31 cellular contexts compared by ENCODE assay signal in genomic region chr17:34220776-34221390, GRCh38. TPM values are rescaled to one million over a fixed set of nuclear protein-coding genes. Genes with fewer than 3 reads are reported as not detected.
DNase-seq lines count a peak whose midpoint lies in the region; ATAC-seq, FAIRE-seq and TF ChIP-seq lines count a peak whose summit lies in the region.
"Had no signal": no experiment of that assay in that cellular context is flagged by ENCODE, and none has a peak within 500 bp of the region (broad histone marks: within the 10 kb centered on the region; RNA-seq: fewer than 3 reads in every experiment).

No MANE protein-coding gene starts in this region.

- no TSS peak for BruUV-seq in HepG2 (replicated peaks; lab: Mats Ljungman, UMichigan)

- TF ChIP-seq POLR2A in HepG2 (IDR thresholded peaks at IDR 0.05; ENCODE audit: insufficient read depth in 1 of 2, low read depth in 2 of 2, low read length in 2 of 2) = no peak
- TF ChIP-seq POLR2A in GM12891 (IDR thresholded peaks at IDR 0.05; ENCODE audit: low read depth, low read length) = no peak

- DNase-seq in MV-4-11 (lab: John Stamatoyannopoulos, UW) = peak; percentile 79
- DNase-seq in dermis blood vessel endothelial cell = peak; percentile 66
- no peak for DNase-seq in HepG2 (ENCODE audit: low spot score)
- no peak for DNase-seq in GM12891 (ENCODE audit: insufficient read length, low spot score)
- DNase-seq in pons (ENCODE audit: low spot score) = no peak
- DNase-seq in HK-2 (ENCODE audit: unreplicated experiment) = no peak
- DNase-seq: activated CD4-positive, alpha-beta T cell treated with anti-CD3 and anti-CD28 coated beads, Interleukin-2, amount 50 U/mL, for 4 hours; activated CD4-positive, CD25-positive, alpha-beta regulatory T cell; activated naive CD4-positive, alpha-beta T cell treated with anti-CD3 and anti-CD28 coated beads, Interleukin-2, amount 10 ng/mL, durations not matched to agents 7 days and 5 days; amniotic stem cell; C1 segment of cervical spinal cord; Calu3; colonic mucosa; endodermal cell; GOT3; naive B cell; NCI-H1092; NCI-H2029; NCI-H446; NK-92 treated with Interleukin-12 subunit alpha and Interleukin-12 subunit beta, amount 100 ng/mL, for 24 hours; right cardiac atrium; stimulated activated CD4-positive, alpha-beta T cell treated with anti-CD3 and anti-CD28 coated beads, Interleukin-12 subunit alpha, Interleukin-12 subunit beta, amount 100 ng/mL, for 4 hours; stimulated activated naive CD4-positive, alpha-beta T cell treated with Interleukin-2 at 50 U/mL for 16 hours had no signal

- H3K4me1 ChIP-seq in BLaER1 treated with 17β-estradiol and CSF1 and Interleukin-3, amounts not matched to agents 10 nM and 100 nM = peaks cover 0 to 96% (median 39%) of the 10 kb centered on the region in 10 experiments; a peak in 15 of 20 replicates
- no peaks in the 10 kb centered on the region for H3K4me1 ChIP-seq in HepG2 (ENCODE audit: insufficient read depth, low read length)
- H3K4me1 ChIP-seq: breast epithelium, colonic mucosa had no signal

- no peak for TF ChIP-seq RAD21 in HepG2 (CRISPR knock-in tag; IDR thresholded peaks at IDR 0.05)

- H3K79me2 ChIP-seq in HepG2 (ENCODE audit: insufficient read depth, low read length) = no peaks in the 10 kb centered on the region

- H3K27me3 ChIP-seq in BLaER1 treated with 17β-estradiol and CSF1 and Interleukin-3, amounts not matched to agents 10 nM and 100 nM = no peaks in the 10 kb centered on the region
- H3K27me3 ChIP-seq in HepG2 (ENCODE audit: control insufficient read depth in 1 of 2, insufficient read depth in 2 of 2, low read length in 2 of 2) = no peaks in the 10 kb centered on the region; a peak in 1 of 5 replicates
- H3K27me3 ChIP-seq: breast epithelium, colonic mucosa had no signal

- no peak for TF ChIP-seq EP300 in HepG2 (IDR thresholded peaks at IDR 0.05; ENCODE audit: low read depth in 2 of 2, low read length in 2 of 2)
- no peak for TF ChIP-seq EP300 in HepG2 (CRISPR knock-in tag; IDR thresholded peaks at IDR 0.05; ENCODE audit: borderline replicate concordance)

- intact Hi-C loops in HepG2 (cut with micrococcal nuclease; ENCODE audit: unreplicated experiment) = no loop called here

- peak overlapping the region in 2 of 10 experiments; percentile 7 to 16; a peak in 2 of 20 replicates for H3K4me3 ChIP-seq in BLaER1 treated with 17β-estradiol and CSF1 and Interleukin-3, amounts not matched to agents 10 nM and 100 nM
- no peak overlapping the region for H3K4me3 ChIP-seq in HepG2 (replicated peaks in 1 of 3; ENCODE audit: insufficient read depth in 1 of 3, low read depth in 2 of 3, low read length in 3 of 3)
- H3K4me3 ChIP-seq: breast epithelium, colonic mucosa, thoracic aorta had no signal

- POLR2A ChIA-PET in HepG2 (lab: Yijun Ruan, JAX) = no interaction called here

- ATAC-seq in HepG2 (no peak), HG02623 (IDR thresholded peaks at IDR 0.05; ENCODE audit: unreplicated experiment) (no peak)
- ATAC-seq: SK-N-SH treated with all-trans-retinoic acid at 6 μM for 48 hours had no signal

- H4K20me1 ChIP-seq in BLaER1 treated with 17β-estradiol and CSF1 and Interleukin-3, amounts not matched to agents 10 nM and 100 nM = no peaks in the 10 kb centered on the region
- no peaks in the 10 kb centered on the region for H4K20me1 ChIP-seq in HepG2 (ENCODE audit: insufficient read depth, low read length)

- 67% methylated on average over 5 of the region's 5 CpGs for WGBS in HepG2 (ENCODE audit: low lambda C conversion rate)

- H2AFZ ChIP-seq in HepG2 (ENCODE audit: low read length) = no peak overlapping the region

- TF ChIP-seq CTCF in HepG2 (CRISPR knock-in tag; IDR thresholded peaks at IDR 0.05) = no peak

- CTCF ChIA-PET in HepG2 (lab: Yijun Ruan, JAX; ENCODE audit: low intra/inter-chr PET ratio, low total read pairs) = no interaction called here

- in situ Hi-C loops in HepG2 (cut with HindIII; ENCODE audit: extremely low pct_ligation_motif_present, low pct_unique_long_range_greater_than_20kb) = no loop called here

- peaks cover 0 to 11% (median 1%) of the 10 kb centered on the region in 11 experiments; a peak in 8 of 22 replicates for H3K9me3 ChIP-seq in BLaER1 treated with 17β-estradiol and CSF1 and Interleukin-3, amounts not matched to agents 10 nM and 100 nM (replicated peaks in 1 of 11)
- H3K9me3 ChIP-seq in HepG2 (ENCODE audit: low read length) = peaks cover 37% of the 10 kb centered on the region
- H3K9me3 ChIP-seq: breast epithelium, colonic mucosa, thoracic aorta had no signal

- H3K27ac ChIP-seq in BLaER1 treated with 17β-estradiol and CSF1 and Interleukin-3, amounts not matched to agents 10 nM and 100 nM = peak overlapping the region in 9 of 11 experiments; percentile 7 to 94 (median 73); a peak in 16 of 22 replicates
- H3K27ac ChIP-seq in HepG2 (ENCODE audit: extremely low read length, insufficient read depth, low read length) = no peak overlapping the region
- H3K27ac ChIP-seq: breast epithelium, colonic mucosa, RWPE1, thoracic aorta had no signal

- H3K4me2 ChIP-seq in BLaER1 treated with 17β-estradiol and CSF1 and Interleukin-3, amounts not matched to agents 10 nM and 100 nM = peak overlapping the region in 9 of 11 experiments; percentile 12 to 90 (median 72); a peak in 17 of 22 replicates
- H3K4me2 ChIP-seq in HepG2 (ENCODE audit: low read depth, low read length) = no peak overlapping the region

- H3K9ac ChIP-seq in BLaER1 treated with 17β-estradiol and CSF1 and Interleukin-3, amounts not matched to agents 10 nM and 100 nM = peak overlapping the region in 5 of 11 experiments; percentile 31 to 76 (median 68); a peak in 8 of 22 replicates
- no peak overlapping the region for H3K9ac ChIP-seq in HepG2 (ENCODE audit: insufficient read depth, low read depth, low read length)

- FAIRE-seq in HepG2 (lab: Jason Lieb, UNC) (no peak), GM12891 (lab: Jason Lieb, UNC) (no peak)

- H3K36me3 ChIP-seq in BLaER1 treated with 17β-estradiol and CSF1 and Interleukin-3, amounts not matched to agents 10 nM and 100 nM = no peaks in the 10 kb centered on the region
- no peaks in the 10 kb centered on the region for H3K36me3 ChIP-seq in HepG2 (replicated peaks in 1 of 2; ENCODE audit: control insufficient read depth in 1 of 2, insufficient read depth in 2 of 2, low read length in 2 of 2)
- H3K36me3 ChIP-seq: breast epithelium, colonic mucosa, thoracic aorta had no signal

TF ChIP-seq in HepG2, 621 proteins besides CTCF, POLR2A, EP300 and RAD21 (continues in another document):
- TF ChIP-seq ZNF264 (CRISPR knock-in tag; IDR thresholded peaks at IDR 0.05) = no peak

TF ChIP-seq in GM12891, 5 proteins besides CTCF, POLR2A, EP300 and RAD21 (continues in another document):
- TF ChIP-seq POU2F2 (IDR thresholded peaks at IDR 0.05; ENCODE audit: low read depth, low read length) = no peak

RNA-seq across cellular contexts. Expression of gene CCL2, which starts 34.2 kb away (rescaled TPM):
- total RNA-seq in dermis blood vessel endothelial cell (84.3 and 218 TPM in 2 replicates), HepG2 (2016; rRNA removed; fragmentation: Illumina TruSeq; extraction: Trizol) (not detected in 2 replicates)
- total RNA-seq in HepG2 (2016; cell fraction: cytosol; rRNA removed; fragmentation: Illumina TruSeq; extraction: Trizol; ENCODE audit: low read depth) = not detected in 2 replicates
- total RNA-seq in HepG2 (2016; cell fraction: insoluble cytoplasmic fraction; rRNA removed; fragmentation: Illumina TruSeq; extraction: Trizol) = not detected in 2 replicates
- total RNA-seq in HepG2 (2016; cell fraction: membrane; rRNA removed; fragmentation: Illumina TruSeq; extraction: Trizol) = not detected in 2 replicates
- not detected in 2 replicates for total RNA-seq in HepG2 (2016; cell fraction: nucleus; rRNA removed; fragmentation: Illumina TruSeq; extraction: Trizol)
- polyA plus RNA-seq in HepG2 (2011; rRNA removed) = not detected in 2 replicates
- polyA plus RNA-seq in HepG2 (2011; cell fraction: cytosol; rRNA removed) = not detected in 2 replicates
- polyA plus RNA-seq in HepG2 (2011; cell fraction: nucleus; rRNA removed) = not detected in 2 replicates
- not detected in 2 replicates for polyA plus RNA-seq in HepG2 (2012)
- not detected in 2 replicates for polyA plus RNA-seq in HepG2 (2016; cell fraction: cytosol; fragmentation: Illumina TruSeq; extraction: Trizol; ENCODE audit: low read depth)
- not detected in 2 replicates for polyA plus RNA-seq in HepG2 (2016; cell fraction: insoluble cytoplasmic fraction; fragmentation: Illumina TruSeq; extraction: Trizol; ENCODE audit: low read depth)
- polyA plus RNA-seq in HepG2 (2016; cell fraction: membrane; fragmentation: Illumina TruSeq; extraction: Trizol; ENCODE audit: low read depth) = not detected in 2 replicates
- not detected in 2 replicates for polyA plus RNA-seq in HepG2 (2016; cell fraction: nucleus; fragmentation: Illumina TruSeq; extraction: Trizol; ENCODE audit: insufficient read depth, low read depth)
- 0.42 TPM in 1 of 2 replicates, not detected in the other for polyA minus RNA-seq in HepG2 (2011; rRNA and poly(A)+ RNA removed; ENCODE audit: low replicate concordance)
- polyA minus RNA-seq in HepG2 (2011; cell fraction: cytosol; rRNA and poly(A)+ RNA removed) = not detected in 2 replicates
- polyA minus RNA-seq in HepG2 (2011; cell fraction: nucleus; rRNA and poly(A)+ RNA removed) = not detected in 2 replicates
- not detected for polyA plus RNA-seq in GM12891 (2012; ENCODE audit: low read depth, missing spikeins)

RNA-seq across cellular contexts. Expression of gene CCL7, which starts 49.1 kb away (rescaled TPM):
- total RNA-seq in dermis blood vessel endothelial cell = 0.23 TPM in 1 of 2 replicates, not detected in the other
- total RNA-seq in HepG2 (2016; rRNA removed; fragmentation: Illumina TruSeq; extraction: Trizol) = not detected in 2 replicates
- not detected in 2 replicates for total RNA-seq in HepG2 (2016; cell fraction: cytosol; rRNA removed; fragmentation: Illumina TruSeq; extraction: Trizol; ENCODE audit: low read depth)
- total RNA-seq in HepG2 (2016; cell fraction: insoluble cytoplasmic fraction; rRNA removed; fragmentation: Illumina TruSeq; extraction: Trizol) = not detected in 2 replicates
- not detected in 2 replicates for total RNA-seq in HepG2 (2016; cell fraction: membrane; rRNA removed; fragmentation: Illumina TruSeq; extraction: Trizol)
- not detected in 2 replicates for total RNA-seq in HepG2 (2016; cell fraction: nucleus; rRNA removed; fragmentation: Illumina TruSeq; extraction: Trizol)
- not detected in 2 replicates for polyA plus RNA-seq in HepG2 (2011; rRNA removed)
- not detected in 2 replicates for polyA plus RNA-seq in HepG2 (2011; cell fraction: cytosol; rRNA removed)
- polyA plus RNA-seq in HepG2 (2011; cell fraction: nucleus; rRNA removed) = not detected in 2 replicates
- not detected in 2 replicates for polyA plus RNA-seq in HepG2 (2012)
- not detected in 2 replicates for polyA plus RNA-seq in HepG2 (2016; cell fraction: cytosol; fragmentation: Illumina TruSeq; extraction: Trizol; ENCODE audit: low read depth)
- polyA plus RNA-seq in HepG2 (2016; cell fraction: insoluble cytoplasmic fraction; fragmentation: Illumina TruSeq; extraction: Trizol; ENCODE audit: low read depth) = not detected in 2 replicates
- not detected in 2 replicates for polyA plus RNA-seq in HepG2 (2016; cell fraction: membrane; fragmentation: Illumina TruSeq; extraction: Trizol; ENCODE audit: low read depth)
- polyA plus RNA-seq in HepG2 (2016; cell fraction: nucleus; fragmentation: Illumina TruSeq; extraction: Trizol; ENCODE audit: insufficient read depth, low read depth) = not detected in 2 replicates
- not detected in 2 replicates for polyA minus RNA-seq in HepG2 (2011; rRNA and poly(A)+ RNA removed; ENCODE audit: low replicate concordance)
- not detected in 2 replicates for polyA minus RNA-seq in HepG2 (2011; cell fraction: cytosol; rRNA and poly(A)+ RNA removed)
- polyA minus RNA-seq in HepG2 (2011; cell fraction: nucleus; rRNA and poly(A)+ RNA removed) = not detected in 2 replicates
- not detected for polyA plus RNA-seq in GM12891 (2012; ENCODE audit: low read depth, missing spikeins)
- total RNA-seq: activated T-helper 1 cell treated with anti-CD3 and anti-CD28 coated beads, Interleukin-12 subunit alpha, Interleukin-12 subunit beta, Interleukin-2, Interleukin-4 antibody, amounts not matched to agents 30 ng/mL and 10 ng/mL and 1 ng/mL, durations not matched to agents 14 hours and 24 hours and 36 hours; breast epithelium; Calu3; endodermal cell; osteocyte; right cardiac atrium had no signal
- polyA plus RNA-seq: right cardiac atrium had no signal

Comparison
In these comparisons a context has a peak if more than half of its experiments do, and no peak if none do; other contexts are left out.
1. DNase-seq: peak in MV-4-11 (single experiment) and dermis blood vessel endothelial cell (single experiment); none in HepG2 (single experiment), GM12891 (single experiment), pons (single experiment) and HK-2 (single experiment).
2. RNA of gene CCL2, which starts 34.2 kb away (total RNA-seq): 84.3 to 218 TPM in dermis blood vessel endothelial cell; not detected in HepG2; every median in the first group is over 10 times any median in the second.